8 cellular contexts compared by ENCODE assay signal in the genomic region with DNA sequence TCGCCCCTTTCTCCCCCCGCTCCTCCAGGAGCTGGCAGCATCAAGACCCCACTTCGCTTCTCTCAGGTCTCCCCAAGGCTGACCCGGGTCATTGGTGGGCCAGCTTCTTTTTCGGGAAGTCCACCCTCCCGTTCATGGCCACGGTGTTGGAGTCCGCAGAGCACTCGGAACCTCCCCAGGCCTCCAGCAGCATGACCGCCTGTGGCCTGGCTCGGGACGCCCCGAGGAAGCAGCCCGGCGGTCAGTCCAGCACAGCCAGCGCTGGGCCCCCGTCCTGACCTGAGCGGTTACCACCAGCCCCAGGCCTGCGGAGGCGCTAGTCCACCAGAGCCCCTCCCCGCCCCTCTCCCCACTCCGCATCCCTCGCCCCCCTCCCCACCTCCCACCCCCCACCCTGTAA. TPM values are rescaled to one million over a fixed set of nuclear protein-coding genes. Genes with fewer than 3 reads are reported as not detected.
DNase-seq lines count a peak whose midpoint lies in the region; ATAC-seq and TF ChIP-seq lines count a peak whose summit lies in the region.

No MANE protein-coding gene starts in this region.

- no peak for TF ChIP-seq POLR2A in esophagus muscularis mucosa (IDR thresholded peaks at IDR 0.05; ENCODE audit: low read depth)

- peaks cover 0 to 21% (median 9%) of the 10 kb centered on the region in 4 donors for H3K36me3 ChIP-seq in esophagus muscularis mucosa

- peak overlapping the region; percentile 90 for H3K4me3 Mint-ChIP-seq in neural crest cell

- peaks cover 28 to 40% (median 35%) of the 10 kb centered on the region in 4 donors for H3K4me1 ChIP-seq in esophagus muscularis mucosa

- CTCF ChIA-PET in RWPE1 (lab: Yijun Ruan, JAX), result interaction anchor here (0.9 to 3.0 kb wide), 7 partner anchors 8 to 80 kb away, joined by 3 to 20 read pairs (median 4); partner anchors contain the start of gene PTK6

- H3K27ac Mint-ChIP-seq in neural crest cell (ENCODE audit: unreplicated experiment), result peak overlapping the region; percentile 98

- no peak for ATAC-seq in GM21737 (IDR thresholded peaks at IDR 0.05; ENCODE audit: unreplicated experiment)

- H3K27me3 ChIP-seq in esophagus muscularis mucosa, result no peaks in the 10 kb centered on the region

- intact Hi-C loops in esophagus muscularis mucosa (cut with DNase I), result no loop called here

- peak overlapping the region; percentile 90 for H3K27ac ChIP-seq in C4-2B
- peak overlapping the region; percentile 92 for H3K27ac ChIP-seq in RWPE1
- peak overlapping the region; percentile 94 to 98 (median 96) for H3K27ac ChIP-seq in esophagus muscularis mucosa (replicated peaks in 1 of 4)

- POLR2A ChIA-PET in RWPE1 (lab: Yijun Ruan, JAX; ENCODE audit: low non-redundant PET), result interaction anchor here (0.5 to 3.8 kb wide), 14 partner anchors 8 to 286 kb away, joined by 3 to 53 read pairs (median 4); partner anchors contain the start of genes BIRC7 and PTK6

- TF ChIP-seq EP300 in esophagus muscularis mucosa (IDR thresholded peaks at IDR 0.05), result no peak

- no peak for DNase-seq in RWPE1 (ENCODE audit: low spot score)
- DNase-seq in esophagus muscularis mucosa (ENCODE audit: extremely low spot score), result no peak
- DNase-seq in neural crest cell (ENCODE audit: low read depth, low spot score), result no peak
- DNase-seq in NCI-H1930 (lab: John Stamatoyannopoulos, UW), result no peak
- DNase-seq in NCI-H1417 (lab: John Stamatoyannopoulos, UW), result no peak
- DNase-seq in SKM-1 (lab: John Stamatoyannopoulos, UW; ENCODE audit: unreplicated experiment), result no peak

- peaks cover 18% of the 10 kb centered on the region for H3K4me1 Mint-ChIP-seq in neural crest cell

- WGBS in esophagus muscularis mucosa, result 21% methylated on average over 20 of the region's 23 CpGs

- H3K9me3 ChIP-seq in esophagus muscularis mucosa, result no peaks in the 10 kb centered on the region

- H3K9me3 Mint-ChIP-seq in neural crest cell, result no peaks in the 10 kb centered on the region

- H3K27me3 Mint-ChIP-seq in neural crest cell (ENCODE audit: low read depth), result peaks cover 13% of the 10 kb centered on the region

- peak overlapping the region; percentile 86 to 99 (median 93) for H3K4me3 ChIP-seq in esophagus muscularis mucosa

- H3K36me3 Mint-ChIP-seq in neural crest cell (ENCODE audit: low read depth), result peaks cover 5% of the 10 kb centered on the region

- no peak for TF ChIP-seq CTCF in C4-2B (conservative IDR thresholded peaks at IDR 0.05)
- TF ChIP-seq CTCF in RWPE1 (conservative IDR thresholded peaks at IDR 0.05; ENCODE audit: low read depth), result no peak
- TF ChIP-seq CTCF in esophagus muscularis mucosa (IDR thresholded peaks at IDR 0.05), result no peak
- TF ChIP-seq CTCF in neural crest cell (conservative IDR thresholded peaks at IDR 0.05), result peak; percentile 4

RNA-seq across cellular contexts. Expression of gene PPDPF, which starts 1.0 kb away (rescaled TPM):
- total RNA-seq in esophagus muscularis mucosa (100 to 1,000 TPM; 150 to 291 (median 270) TPM), neural crest cell (193 and 201 TPM in 2 replicates)

RNA-seq across cellular contexts. Expression of gene PTK6, which starts 15.6 kb away (rescaled TPM):
- total RNA-seq in esophagus muscularis mucosa (1 to 10 TPM in 1 of 4 donors, under 1 TPM in 3; 0.06 to 1.2 (median 0.23) TPM), neural crest cell (not detected in 2 replicates)

RNA-seq across cellular contexts. Expression of gene EEF1A2, which starts 22.7 kb away (rescaled TPM):
- total RNA-seq in esophagus muscularis mucosa (10 to 100 TPM in 1 of 4 donors, 1 to 10 TPM in 3; 1.7 to 17.8 (median 7.4) TPM), neural crest cell (4.5 and 4.6 TPM in 2 replicates)

RNA-seq across cellular contexts. Expression of gene SRMS, which starts 25.9 kb away (rescaled TPM):
- total RNA-seq in esophagus muscularis mucosa (not detected), neural crest cell (not detected in 2 replicates)

RNA-seq across cellular contexts. Expression of gene FNDC11, which starts 32.4 kb away (rescaled TPM):
- total RNA-seq in esophagus muscularis mucosa (under 1 TPM; 0.23 to 0.83 (median 0.44) TPM), neural crest cell (1.5 and 1.9 TPM in 2 replicates)
